1 cellular context compared by ENCODE assay signal in the genomic region with DNA sequence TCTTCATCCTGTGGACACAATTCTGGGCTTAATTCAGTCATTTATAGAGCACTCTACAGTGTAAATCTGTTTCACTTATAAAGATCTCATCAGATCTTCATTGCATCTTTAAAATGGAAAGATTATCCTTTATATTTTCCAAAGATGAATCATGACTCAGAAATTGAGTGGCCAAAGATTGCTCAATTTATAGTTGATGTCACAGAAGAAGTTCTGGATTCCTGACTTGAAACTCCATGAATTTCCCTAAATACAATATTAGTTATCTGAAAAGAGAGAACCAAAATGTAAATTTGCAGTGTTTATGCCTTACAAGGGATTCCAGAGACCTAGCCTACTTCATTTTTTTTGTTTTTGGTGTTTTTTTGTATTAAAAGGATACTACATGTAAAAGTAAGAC.
TF ChIP-seq lines count a peak whose summit lies in the region.

No MANE protein-coding gene starts in this region.

TF ChIP-seq in HCT116, 20 proteins besides CTCF, POLR2A, EP300 and RAD21:
- TF ChIP-seq FOSL1 (IDR thresholded peaks at IDR 0.05; ENCODE audit: low read depth), result peak; percentile 65
- TF ChIP-seq, protein P1, sequence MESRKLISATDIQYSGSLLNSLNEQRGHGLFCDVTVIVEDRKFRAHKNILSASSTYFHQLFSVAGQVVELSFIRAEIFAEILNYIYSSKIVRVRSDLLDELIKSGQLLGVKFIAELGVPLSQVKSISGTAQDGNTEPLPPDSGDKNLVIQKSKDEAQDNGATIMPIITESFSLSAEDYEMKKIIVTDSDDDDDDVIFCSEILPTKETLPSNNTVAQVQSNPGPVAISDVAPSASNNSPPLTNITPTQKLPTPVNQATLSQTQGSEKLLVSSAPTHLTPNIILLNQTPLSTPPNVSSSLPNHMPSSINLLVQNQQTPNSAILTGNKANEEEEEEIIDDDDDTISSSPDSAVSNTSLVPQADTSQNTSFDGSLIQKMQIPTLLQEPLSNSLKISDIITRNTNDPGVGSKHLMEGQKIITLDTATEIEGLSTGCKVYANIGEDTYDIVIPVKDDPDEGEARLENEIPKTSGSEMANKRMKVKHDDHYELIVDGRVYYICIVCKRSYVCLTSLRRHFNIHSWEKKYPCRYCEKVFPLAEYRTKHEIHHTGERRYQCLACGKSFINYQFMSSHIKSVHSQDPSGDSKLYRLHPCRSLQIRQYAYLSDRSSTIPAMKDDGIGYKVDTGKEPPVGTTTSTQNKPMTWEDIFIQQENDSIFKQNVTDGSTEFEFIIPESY (IDR thresholded peaks at IDR 0.05; ENCODE audit: extremely low read depth, insufficient replicate concordance, low read length), result no peak
- TF ChIP-seq ELF1 (IDR thresholded peaks at IDR 0.05; ENCODE audit: borderline replicate concordance, low read depth), result no peak
- TF ChIP-seq EZH2phosphoT487 (IDR thresholded peaks at IDR 0.05; ENCODE audit: borderline replicate concordance), result no peak
- no peak for TF ChIP-seq TCF7L2 (IDR thresholded peaks at IDR 0.05; ENCODE audit: borderline replicate concordance, extremely low read depth, insufficient read depth, insufficient read length)
- TF ChIP-seq ZFX (IDR thresholded peaks at IDR 0.05), result no peak
- no peak for TF ChIP-seq CBX3 (IDR thresholded peaks at IDR 0.05; ENCODE audit: low read depth)
- TF ChIP-seq SIN3A (IDR thresholded peaks at IDR 0.05; ENCODE audit: low read depth), result 0 out of 2 replicates have a peak, but pooled peaks have one; percentile 11
- no peak for TF ChIP-seq SRF (IDR thresholded peaks at IDR 0.05; ENCODE audit: low read depth)
- TF ChIP-seq JUND (IDR thresholded peaks at IDR 0.05), result peak; percentile 69
- peak; percentile 75 for TF ChIP-seq SP1 (IDR thresholded peaks at IDR 0.05; ENCODE audit: low read depth)
- no peak for TF ChIP-seq ZNF274 (IDR thresholded peaks at IDR 0.05; ENCODE audit: low read depth, low read length)
- TF ChIP-seq, protein P2, sequence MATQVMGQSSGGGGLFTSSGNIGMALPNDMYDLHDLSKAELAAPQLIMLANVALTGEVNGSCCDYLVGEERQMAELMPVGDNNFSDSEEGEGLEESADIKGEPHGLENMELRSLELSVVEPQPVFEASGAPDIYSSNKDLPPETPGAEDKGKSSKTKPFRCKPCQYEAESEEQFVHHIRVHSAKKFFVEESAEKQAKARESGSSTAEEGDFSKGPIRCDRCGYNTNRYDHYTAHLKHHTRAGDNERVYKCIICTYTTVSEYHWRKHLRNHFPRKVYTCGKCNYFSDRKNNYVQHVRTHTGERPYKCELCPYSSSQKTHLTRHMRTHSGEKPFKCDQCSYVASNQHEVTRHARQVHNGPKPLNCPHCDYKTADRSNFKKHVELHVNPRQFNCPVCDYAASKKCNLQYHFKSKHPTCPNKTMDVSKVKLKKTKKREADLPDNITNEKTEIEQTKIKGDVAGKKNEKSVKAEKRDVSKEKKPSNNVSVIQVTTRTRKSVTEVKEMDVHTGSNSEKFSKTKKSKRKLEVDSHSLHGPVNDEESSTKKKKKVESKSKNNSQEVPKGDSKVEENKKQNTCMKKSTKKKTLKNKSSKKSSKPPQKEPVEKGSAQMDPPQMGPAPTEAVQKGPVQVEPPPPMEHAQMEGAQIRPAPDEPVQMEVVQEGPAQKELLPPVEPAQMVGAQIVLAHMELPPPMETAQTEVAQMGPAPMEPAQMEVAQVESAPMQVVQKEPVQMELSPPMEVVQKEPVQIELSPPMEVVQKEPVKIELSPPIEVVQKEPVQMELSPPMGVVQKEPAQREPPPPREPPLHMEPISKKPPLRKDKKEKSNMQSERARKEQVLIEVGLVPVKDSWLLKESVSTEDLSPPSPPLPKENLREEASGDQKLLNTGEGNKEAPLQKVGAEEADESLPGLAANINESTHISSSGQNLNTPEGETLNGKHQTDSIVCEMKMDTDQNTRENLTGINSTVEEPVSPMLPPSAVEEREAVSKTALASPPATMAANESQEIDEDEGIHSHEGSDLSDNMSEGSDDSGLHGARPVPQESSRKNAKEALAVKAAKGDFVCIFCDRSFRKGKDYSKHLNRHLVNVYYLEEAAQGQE (IDR thresholded peaks at IDR 0.05; ENCODE audit: low read depth), result no peak
- no peak for TF ChIP-seq YY1 (IDR thresholded peaks at IDR 0.05; ENCODE audit: extremely low read depth, insufficient replicate concordance, low read depth, low read length)
- peak; percentile 98 for TF ChIP-seq CEBPB (IDR thresholded peaks at IDR 0.05; ENCODE audit: low read depth)
